20 cellular contexts compared by ENCODE assay signal in genomic region chr5:173340984-173341383, GRCh38. TPM values are rescaled to one million over a fixed set of nuclear protein-coding genes. Genes with fewer than 3 reads are reported as not detected.
A peak's percentile ranks its signal among the peaks of the same experiment; 100 is the strongest.
DNase-seq lines count a peak whose midpoint lies in the region; ATAC-seq, FAIRE-seq and TF ChIP-seq lines count a peak whose summit lies in the region.
"Had no signal": no experiment of that assay in that cellular context is flagged by ENCODE, and none has a peak within 500 bp of the region (broad histone marks: within the 10 kb centered on the region; RNA-seq: fewer than 3 reads in every experiment).

No MANE protein-coding gene starts in this region.

- 81% methylated on average over 6 of the region's 6 CpGs; no CpG with 5 or more reads in 1 of the 2 experiments for WGBS in H1 (ENCODE audit: extremely low coverage in 1 of 2, insufficient coverage in 1 of 2, insufficient read length in 1 of 2, insufficient replicate concordance in 2 of 2, low coverage in 1 of 2, low lambda C conversion rate in 2 of 2, missing lambda C conversion rate in 1 of 2), 2 experiments
- no CpG with 5 or more reads among the region's 6 CpGs for WGBS in neuronal stem cell (ENCODE audit: extremely low coverage in 2 of 2, insufficient read length in 2 of 2, insufficient replicate concordance in 1 of 2), 2 donors

- no peak overlapping the region for H3K4ac ChIP-seq in H1 (replicated peaks; ENCODE audit: insufficient read length, low read depth, low read length)
- H3K4ac ChIP-seq in neuronal stem cell (ENCODE audit: low read length), result no peak overlapping the region

- H3K23ac ChIP-seq in H1 (ENCODE audit: insufficient read length) (no peak overlapping the region), neuronal stem cell (ENCODE audit: low read depth, low read length, poor library complexity) (no peak overlapping the region)

- DNase-seq in GM23338 (ENCODE audit: low spot score), result no peak
- DNase-seq in H1 (ENCODE audit: low read depth in 1 of 2, low spot score in 2 of 2), result no peak
- DNase-seq in neuronal stem cell (ENCODE audit: low spot score), result no peak
- no peak for DNase-seq in endothelial cell (ENCODE audit: low spot score)
- no peak for DNase-seq in GM20000 (ENCODE audit: low spot score)
- DNase-seq in HUDEP-2 (lab: John Stamatoyannopoulos, UW; ENCODE audit: unreplicated experiment in 76 of 76), result no peak
- DNase-seq: ACHN; BE2C; CD4-positive, alpha-beta memory T cell; DMS153; DMS79; GDM1; GM23248; H7 had no signal

- no peaks in the 10 kb centered on the region for H3K36me3 Mint-ChIP-seq in GM23338 (ENCODE audit: low read depth)
- H3K36me3 Mint-ChIP-seq in endothelial cell (ENCODE audit: low read depth, unreplicated experiment), result no peaks in the 10 kb centered on the region
- H3K36me3 Mint-ChIP-seq: CD14-positive monocyte; CD4-positive, alpha-beta memory T cell had no signal

- H3K4me1 ChIP-seq in BLaER1 treated with 17β-estradiol and CSF1 and Interleukin-3, amounts not matched to agents 10 nM and 100 nM, result peaks cover 15 to 34% (median 24%) of the 10 kb centered on the region in 10 experiments
- peaks cover 4% of the 10 kb centered on the region for H3K4me1 ChIP-seq in GM23338 (ENCODE audit: insufficient read depth)
- peaks cover 0 to 8% (median 4%) of the 10 kb centered on the region in 4 experiments; a peak in 5 of 7 replicates for H3K4me1 ChIP-seq in H1 (replicated peaks in 1 of 4; ENCODE audit: control insufficient read depth in 3 of 4, insufficient read depth in 4 of 4, low read length in 3 of 4)
- H3K4me1 ChIP-seq in neuronal stem cell (ENCODE audit: control insufficient read depth in 2 of 2, insufficient read depth in 1 of 2, low read depth in 1 of 2, low read length in 2 of 2), result peaks cover 0 to 10% of the 10 kb centered on the region in 2 donors
- H3K4me1 ChIP-seq: BE2C had no signal

- H3K9me3 ChIP-seq in BLaER1 treated with 17β-estradiol and CSF1 and Interleukin-3, amounts not matched to agents 10 nM and 100 nM (replicated peaks in 1 of 11), result no peaks in the 10 kb centered on the region
- H3K9me3 ChIP-seq in H1 (ENCODE audit: insufficient read depth in 2 of 2, low read depth in 1 of 2, low read length in 1 of 2) (no peaks in the 10 kb centered on the region), neuronal stem cell (replicated peaks in 1 of 2; ENCODE audit: control insufficient read depth in 2 of 2, insufficient read depth in 1 of 2, low read depth in 1 of 2, low read length in 2 of 2) (no peaks in the 10 kb centered on the region)
- H3K9me3 ChIP-seq: BE2C had no signal

- POLR2A ChIA-PET in H1 (lab: Charles Lee; ENCODE audit: partially characterized antibody), result interaction anchor here (5.0 kb wide), 1 partner anchor 12 kb away, joined by 44 read pairs; the partner anchor contains the start of gene STC2

- no peaks in the 10 kb centered on the region for H3K36me3 ChIP-seq in BLaER1 treated with 17β-estradiol and CSF1 and Interleukin-3, amounts not matched to agents 10 nM and 100 nM
- H3K36me3 ChIP-seq in GM23338 (ENCODE audit: insufficient read depth) (no peaks in the 10 kb centered on the region), H1 (ENCODE audit: control insufficient read depth in 2 of 4, insufficient read depth in 4 of 4, low read length in 3 of 4) (no peaks in the 10 kb centered on the region), neuronal stem cell (replicated peaks in 1 of 2; ENCODE audit: control insufficient read depth in 2 of 2, insufficient read depth in 2 of 2, low read length in 2 of 2) (no peaks in the 10 kb centered on the region)
- H3K36me3 ChIP-seq: BE2C had no signal

- H4K8ac ChIP-seq in H1 (ENCODE audit: extremely low read depth, insufficient read depth, low read length), result no peak overlapping the region; the same call in 1 of the 2 replicates
- no peak overlapping the region for H4K8ac ChIP-seq in neuronal stem cell (ENCODE audit: low read depth, low read length)

- no peaks in the 10 kb centered on the region for H3K79me1 ChIP-seq in H1 (ENCODE audit: low read depth, low read length)
- H3K79me1 ChIP-seq in neuronal stem cell (ENCODE audit: low read depth, low read length), result no peaks in the 10 kb centered on the region

- H3K18ac ChIP-seq in H1 (ENCODE audit: extremely low read depth, low read length), result no peak overlapping the region
- no peak overlapping the region for H3K18ac ChIP-seq in neuronal stem cell (ENCODE audit: low read length)

- H2BK120ac ChIP-seq in H1 (replicated peaks; ENCODE audit: low read depth, low read length), result no peak overlapping the region
- no peak overlapping the region for H2BK120ac ChIP-seq in neuronal stem cell (ENCODE audit: low read depth, low read length)

- H4K91ac ChIP-seq in H1 (replicated peaks; ENCODE audit: insufficient read length, low read length) (no peak overlapping the region), neuronal stem cell (ENCODE audit: low read depth, low read length, poor library complexity) (no peak overlapping the region)

- H3K27me3 Mint-ChIP-seq in GM23338 (ENCODE audit: insufficient read depth, low read depth, poor library complexity) (peaks cover 15% of the 10 kb centered on the region), endothelial cell (ENCODE audit: unreplicated experiment) (peaks cover 7% of the 10 kb centered on the region)

- TF ChIP-seq CTCF in GM23338 (conservative IDR thresholded peaks at IDR 0.05; ENCODE audit: low read depth in 2 of 2), result no peak
- no peak for TF ChIP-seq CTCF in H1 (IDR thresholded peaks at IDR 0.05; ENCODE audit: control extremely low read depth in 1 of 3, insufficient read depth in 1 of 3, low read depth in 1 of 3, low read length in 3 of 3)
- TF ChIP-seq CTCF in endothelial cell (IDR thresholded peaks at IDR 0.05; ENCODE audit: unreplicated experiment), result no peak
- no peak for TF ChIP-seq CTCF in GM20000 (IDR thresholded peaks at IDR 0.05; ENCODE audit: extremely low read depth, missing control alignments)

- H2BK12ac ChIP-seq in H1 (ENCODE audit: low read depth, low read length), result no peak overlapping the region
- H2BK12ac ChIP-seq in neuronal stem cell (ENCODE audit: low read length), result no peak overlapping the region

- no peaks in the 10 kb centered on the region for H3K23me2 ChIP-seq in H1 (ENCODE audit: low read depth, low read length)

- CTCF ChIA-PET in H1 (lab: Charles Lee; ENCODE audit: partially characterized antibody), result interaction anchor here (0.6 to 1.1 kb wide), 3 partner anchors 20 to 407 kb away, joined by 3 read pairs; no protein-coding TSS in a partner anchor

- no peak overlapping the region for H3K4me3 Mint-ChIP-seq in GM23338
- no peak overlapping the region for H3K4me3 Mint-ChIP-seq in endothelial cell (ENCODE audit: unreplicated experiment)
- H3K4me3 Mint-ChIP-seq: CD4-positive, alpha-beta memory T cell had no signal

- no peak overlapping the region for H2BK20ac ChIP-seq in H1 (ENCODE audit: low read length)

- H2AFZ ChIP-seq in GM23338 (peak overlapping the region; percentile 83; the same call in 1 of the 2 replicates), H1 (ENCODE audit: low read length) (no peak overlapping the region), neuronal stem cell (ENCODE audit: low read length) (no peak overlapping the region)
- H2AFZ ChIP-seq: GM23248 had no signal

- no peak overlapping the region for H3K9ac ChIP-seq in BLaER1 treated with 17β-estradiol and CSF1 and Interleukin-3, amounts not matched to agents 10 nM and 100 nM
- no peak overlapping the region for H3K9ac ChIP-seq in H1 (replicated peaks in 1 of 4; ENCODE audit: extremely low read depth in 1 of 4, low read depth in 3 of 4, low read length in 3 of 4)
- H3K9ac ChIP-seq in neuronal stem cell (ENCODE audit: low read depth, low read length, poor library complexity), result no peak overlapping the region
- H3K9ac ChIP-seq: GM23248 had no signal

- H3K9me2 ChIP-seq in GM23338 (ENCODE audit: insufficient read depth), result no peaks in the 10 kb centered on the region; the same call in 1 of the 2 replicates

- no peak overlapping the region for H4K5ac ChIP-seq in H1 (ENCODE audit: insufficient read length, low read depth, low read length)

- H3K79me2 ChIP-seq in GM23338 (replicated peaks; ENCODE audit: insufficient read depth) (no peaks in the 10 kb centered on the region), H1 (ENCODE audit: control insufficient read depth in 1 of 2, insufficient read depth in 2 of 2, low read length in 2 of 2) (no peaks in the 10 kb centered on the region)

- H3K14ac ChIP-seq in H1 (ENCODE audit: insufficient read length), result no peak overlapping the region
- H3K14ac ChIP-seq in neuronal stem cell (ENCODE audit: low read length), result no peak overlapping the region

- FAIRE-seq in H1 (lab: Jason Lieb, UNC), result no peak
- FAIRE-seq: A204.1, GM12878, GM19239, HTR-8/SVneo had no signal

- H3K27ac ChIP-seq in BLaER1 treated with 17β-estradiol and CSF1 and Interleukin-3, amounts not matched to agents 10 nM and 100 nM, result no peak overlapping the region
- H3K27ac ChIP-seq in GM23338 (ENCODE audit: low read depth), result no peak overlapping the region
- H3K27ac ChIP-seq in H1 (ENCODE audit: low read depth, low read length), result no peak overlapping the region
- no peak overlapping the region for H3K27ac ChIP-seq in neuronal stem cell (replicated peaks; ENCODE audit: low read length)
- H3K27ac ChIP-seq: GM23248 had no signal

- no peak for TF ChIP-seq POLR2A in H1 (IDR thresholded peaks at IDR 0.05; ENCODE audit: control extremely low read depth in 1 of 2, low read depth in 2 of 2, low read length in 2 of 2)

- H3K4me2 ChIP-seq in BLaER1 treated with 17β-estradiol and CSF1 and Interleukin-3, amounts not matched to agents 10 nM and 100 nM, result peak overlapping the region; percentile 21 to 65 (median 50)
- H3K4me2 ChIP-seq in GM23338, result no peak overlapping the region
- no peak overlapping the region for H3K4me2 ChIP-seq in H1 (ENCODE audit: insufficient read depth in 1 of 2, low read depth in 2 of 2, low read length in 2 of 2)
- no peak overlapping the region for H3K4me2 ChIP-seq in neuronal stem cell (ENCODE audit: insufficient read depth, low read length, poor library complexity, severe bottlenecking)

- ATAC-seq in GM23338, result peak; percentile 45
- ATAC-seq: GM12878 had no signal

- H2BK5ac ChIP-seq in H1 (ENCODE audit: low read depth, low read length), result no peak overlapping the region
- no peak overlapping the region for H2BK5ac ChIP-seq in neuronal stem cell (ENCODE audit: low read length)

- TF ChIP-seq EP300 in H1 (IDR thresholded peaks at IDR 0.05; ENCODE audit: borderline replicate concordance in 1 of 2, low read depth in 2 of 2, low read length in 2 of 2), result no peak

- no peak overlapping the region for H3K4me3 ChIP-seq in BLaER1 treated with 17β-estradiol and CSF1 and Interleukin-3, amounts not matched to agents 10 nM and 100 nM
- H3K4me3 ChIP-seq in GM23338, result no peak overlapping the region
- no peak overlapping the region for H3K4me3 ChIP-seq in H1 (ENCODE audit: extremely low read depth in 1 of 4, insufficient read depth in 2 of 4, low read depth in 3 of 4, low read length in 4 of 4)
- H3K4me3 ChIP-seq in neuronal stem cell (ENCODE audit: low read length in 2 of 2), result no peak overlapping the region
- H3K4me3 ChIP-seq: GM12878, GM23248 had no signal

- no peaks in the 10 kb centered on the region for H3K27me3 ChIP-seq in BLaER1 treated with 17β-estradiol and CSF1 and Interleukin-3, amounts not matched to agents 10 nM and 100 nM
- H3K27me3 ChIP-seq in GM23338 (ENCODE audit: insufficient read depth) (no peaks in the 10 kb centered on the region), H1 (replicated peaks in 1 of 4; ENCODE audit: control insufficient read depth in 3 of 4, extremely low read depth in 1 of 4, insufficient read depth in 3 of 4, low read length in 3 of 4) (no peaks in the 10 kb centered on the region), neuronal stem cell (ENCODE audit: control insufficient read depth in 3 of 3, insufficient read depth in 3 of 3, low read depth in 1 of 3, low read length in 3 of 3) (peaks cover 0 to 25% (median 0%) of the 10 kb centered on the region in 3 experiments)
- H3K27me3 ChIP-seq: BE2C had no signal

- H3K4me1 Mint-ChIP-seq in GM23338 (peaks cover 19% of the 10 kb centered on the region), endothelial cell (ENCODE audit: unreplicated experiment) (peaks cover 8% of the 10 kb centered on the region)

- no peaks in the 10 kb centered on the region for H4K20me1 ChIP-seq in BLaER1 treated with 17β-estradiol and CSF1 and Interleukin-3, amounts not matched to agents 10 nM and 100 nM
- H4K20me1 ChIP-seq in GM23338 (replicated peaks; ENCODE audit: insufficient read depth) (no peaks in the 10 kb centered on the region), H1 (replicated peaks in 1 of 2; ENCODE audit: control insufficient read depth in 1 of 2, insufficient read depth in 2 of 2, low read length in 2 of 2) (no peaks in the 10 kb centered on the region)

- H3F3A ChIP-seq in GM23338 (replicated peaks; ENCODE audit: low read depth), result no peaks in the 10 kb centered on the region

- no peak for TF ChIP-seq RAD21 in H1 (IDR thresholded peaks at IDR 0.05 in 1 of 2, conservative IDR thresholded peaks at IDR 0.05 in 1 of 2; ENCODE audit: low read depth in 2 of 2, low read length in 2 of 2)

- H2AK5ac ChIP-seq in H1 (ENCODE audit: low read depth, low read length) (no peak overlapping the region), neuronal stem cell (ENCODE audit: low read depth, low read length) (no peak overlapping the region)

- H3K9me3 Mint-ChIP-seq in GM23338, result no peaks in the 10 kb centered on the region; the same call in 1 of the 3 replicates
- no peaks in the 10 kb centered on the region for H3K9me3 Mint-ChIP-seq in endothelial cell (ENCODE audit: unreplicated experiment)

- no peak overlapping the region for H2BK15ac ChIP-seq in H1 (ENCODE audit: low read length)
- H2BK15ac ChIP-seq in neuronal stem cell (ENCODE audit: low read length), result peak overlapping the region; percentile 23

- H3K56ac ChIP-seq in H1 (replicated peaks; ENCODE audit: insufficient read length, low read depth, low read length), result no peak overlapping the region

- H3K27ac Mint-ChIP-seq in GM23338, result no peak overlapping the region
- H3K27ac Mint-ChIP-seq in endothelial cell (ENCODE audit: unreplicated experiment), result no peak overlapping the region
- H3K27ac Mint-ChIP-seq: CD4-positive, alpha-beta memory T cell had no signal

RNA-seq across cellular contexts. Expression of gene STC2, which starts 12.8 kb away (rescaled TPM):
- 132 and 160 TPM in 2 replicates for total RNA-seq in GM23338 (2014; rRNA removed; shearing (Covaris generic))
- polyA plus RNA-seq in GM23338 (2016; fragmentation: Nextera tagmentation; extraction: Ambion mirVana) (25.4 and 27.3 TPM in 2 replicates), H1 (2011; rRNA removed) (26.4 and 52.2 TPM in 2 replicates)
- total RNA-seq in H1 (2021; fragmentation: NEBNext Ultra II Directional; extraction: Animal tissue kit (Norgen Biotek cat#: 25700)), result 40.0 and 53.1 TPM in 2 replicates
- polyA plus RNA-seq in H1 (2011; cell fraction: cytosol; rRNA removed), result 118 TPM
- 43.8 TPM for polyA plus RNA-seq in H1 (2011; cell fraction: nucleus; rRNA removed)
- 62.3 to 83.5 TPM (median 69.6 TPM) in 4 replicates for polyA plus RNA-seq in H1 (2012, experiment 1 of 2)
- polyA plus RNA-seq in H1 (2012, experiment 2 of 2), result 21.7 TPM
- 25.8 TPM for polyA plus RNA-seq in H1 (2013, experiment 1 of 2)
- 30.5 TPM for polyA plus RNA-seq in H1 (2013, experiment 2 of 2)
- 21.7 and 32.5 TPM in 2 replicates for polyA minus RNA-seq in H1 (2011; rRNA and poly(A)+ RNA removed)
- polyA minus RNA-seq in H1 (2011; cell fraction: cytosol; rRNA and poly(A)+ RNA removed), result 81.5 TPM
- 67.2 TPM for polyA minus RNA-seq in H1 (2011; cell fraction: nucleus; rRNA and poly(A)+ RNA removed)
- polyA plus RNA-seq in neuronal stem cell (2013, experiment 1 of 2), result 5.7 TPM
- 6.0 TPM for polyA plus RNA-seq in neuronal stem cell (2013, experiment 2 of 2)
- 3.6 TPM for total RNA-seq in endothelial cell (ENCODE audit: unreplicated experiment)
- total RNA-seq: CD4-positive, alpha-beta memory T cell had no signal
- polyA plus RNA-seq: CD14-positive monocyte; CD4-positive, alpha-beta memory T cell had no signal

Comparison
In these comparisons a context has a peak if more than half of its experiments do, and no peak if none do; other contexts are left out.
1. H3K4me2 ChIP-seq: peak in BLaER1 treated with 17β-estradiol and CSF1 and Interleukin-3, amounts not matched to agents 10 nM and 100 nM (11 of 11); none in GM23338 (single experiment), H1 (0 of 2) and neuronal stem cell (single experiment).